ENCODE assay signal across 28 cellular contexts in the genomic region with DNA sequence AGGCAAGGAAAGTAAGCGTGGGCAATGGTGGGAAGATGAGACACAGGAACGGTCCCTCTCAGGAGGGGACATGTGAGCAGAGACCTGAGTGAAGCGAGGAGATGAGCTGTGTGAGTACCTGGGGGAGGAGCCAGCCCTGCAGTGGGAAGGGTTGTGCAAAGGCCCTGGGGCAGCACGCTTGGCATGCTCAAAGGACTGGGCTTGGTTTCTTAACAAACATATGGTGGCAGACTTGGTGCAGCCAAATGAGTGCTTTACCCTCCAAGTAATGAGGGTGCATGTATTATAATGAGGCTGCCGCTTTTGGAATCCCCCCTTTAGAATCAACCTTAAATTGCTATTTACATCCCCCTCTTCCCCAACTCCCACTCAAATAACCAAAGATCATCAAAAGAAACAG.
"Had no signal": no experiment of that assay in that cellular context is flagged by ENCODE, and none has a peak within 500 bp of the region (broad histone marks: within the 10 kb centered on the region; RNA-seq: fewer than 3 reads in every experiment).

No MANE protein-coding gene starts in this region.

- H3K4me3 Mint-ChIP-seq: dendritic cell treated with granulocyte-macrophage colony-stimulating factor and Interleukin-4, amounts not matched to agents 40 ng/mL and 50 ng/mL, for 4 days; effector memory CD8-positive, alpha-beta T cell; endodermal cell had no signal

- H3K9me3 ChIP-seq: colonic mucosa, esophagus muscularis mucosa, esophagus squamous epithelium, gastrocnemius medialis, heart right ventricle had no signal

- H3K9me3 Mint-ChIP-seq: dendritic cell treated with granulocyte-macrophage colony-stimulating factor and Interleukin-4, amounts not matched to agents 40 ng/mL and 50 ng/mL, for 4 days; effector memory CD8-positive, alpha-beta T cell had no signal

- H3K36me3 ChIP-seq: colonic mucosa, esophagus muscularis mucosa, esophagus squamous epithelium, gastrocnemius medialis, gastroesophageal sphincter, heart right ventricle had no signal

- H3K27me3 ChIP-seq: colonic mucosa, dorsolateral prefrontal cortex, esophagus muscularis mucosa, gastroesophageal sphincter, hepatocyte had no signal

- ATAC-seq: effector memory CD8-positive, alpha-beta T cell; esophagus mucosa; foreskin keratinocyte; gastrocnemius medialis; gastroesophageal sphincter; heart right ventricle had no signal

- H2AFZ ChIP-seq: hepatocyte had no signal

- H3K27ac Mint-ChIP-seq: dendritic cell treated with granulocyte-macrophage colony-stimulating factor and Interleukin-4, amounts not matched to agents 40 ng/mL and 50 ng/mL, for 4 days; effector memory CD8-positive, alpha-beta T cell; endodermal cell had no signal

- H3K79me2 ChIP-seq: hepatocyte had no signal

- H3K27ac ChIP-seq: colonic mucosa, coronary artery, epithelial cell of prostate, esophagus muscularis mucosa, esophagus squamous epithelium, foreskin keratinocyte, gastrocnemius medialis, gastroesophageal sphincter, heart right ventricle, hepatocyte had no signal

- DNase-seq: colonic mucosa; cortex of kidney; dermis blood vessel endothelial cell; dorsolateral prefrontal cortex; effector CD4-positive, alpha-beta T cell; effector CD8-positive, alpha-beta T cell; effector memory CD4-positive, alpha-beta T cell; effector memory CD8-positive, alpha-beta T cell; endodermal cell; erythroblast; esophagus squamous epithelium; foreskin fibroblast; foreskin keratinocyte; foreskin melanocyte; gastrocnemius medialis; glutamatergic neuron; head of caudate nucleus; heart right ventricle; hippocampal formation had no signal

- FAIRE-seq: endometrium, frontal cortex had no signal

- H3K4me3 ChIP-seq: colonic mucosa, coronary artery, dorsolateral prefrontal cortex, esophagus muscularis mucosa, esophagus squamous epithelium, gastrocnemius medialis, gastroesophageal sphincter, heart right ventricle, hepatocyte had no signal

- H3K4me2 ChIP-seq: hepatocyte had no signal

- H3K4me1 ChIP-seq: foreskin keratinocyte, gastrocnemius medialis had no signal
